In the genomic region with DNA sequence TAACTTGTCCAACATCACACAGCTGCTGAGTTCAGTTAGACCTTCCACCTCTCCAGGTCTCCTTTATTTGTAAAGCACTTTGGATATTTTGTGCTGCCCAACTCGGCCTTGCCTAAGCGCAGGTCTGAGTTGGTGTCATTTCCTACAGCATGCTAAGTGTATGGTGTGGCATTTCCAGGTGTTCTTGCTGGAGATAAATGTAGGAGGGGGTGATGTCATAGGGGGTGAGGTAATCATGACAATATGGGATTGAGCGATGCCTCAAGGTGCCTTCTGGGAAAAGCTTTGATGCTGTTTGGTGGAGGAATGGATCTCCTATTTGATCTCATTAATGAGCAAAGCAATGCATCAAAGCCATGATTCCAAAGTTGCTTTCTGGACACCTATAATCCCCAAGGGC, we compare ENCODE assay signal across 20 cellular contexts.
"Had no signal": no experiment of that assay in that cellular context is flagged by ENCODE, and none has a peak within 500 bp of the region (broad histone marks: within the 10 kb centered on the region; RNA-seq: fewer than 3 reads in every experiment).

No MANE protein-coding gene starts in this region.

- H3K4me3 ChIP-seq: dorsolateral prefrontal cortex, lung, ovary, spleen, testis, tibial nerve had no signal

- DNase-seq: cortex of kidney; effector CD8-positive, alpha-beta T cell; immature natural killer cell; left cardiac atrium; left ventricle myocardium superior; mesendoderm; naive B cell; nucleus accumbens; ovary; spleen; stimulated activated CD4-positive, alpha-beta T cell treated with anti-CD3 and anti-CD28 coated beads, Interleukin-15, amount 100 ng/mL, for 24 hours; stimulated activated CD4-positive, alpha-beta T cell treated with anti-CD3 and anti-CD28 coated beads, Interleukin-1b, Interleukin-23, amount 100 ng/mL, for 48 hours; stimulated activated CD4-positive, alpha-beta T cell treated with anti-CD3 and anti-CD28 coated beads, Interleukin-4, amount 100 ng/mL, for 24 hours; stimulated activated naive CD8-positive, alpha-beta T cell treated with anti-CD3 and anti-CD28 coated beads, Interleukin-15, amount 100 ng/mL, for 72 hours; testis had no signal

- ATAC-seq: left cardiac atrium; left ventricle myocardium superior; sciatic nerve; stimulated activated memory B cell treated with anti-CD40 and anti-IgM and Interleukin-4, amounts not matched to agents 10 μg/mL and 1 μg/mL and 100 μg/mL, for 72 hours; stimulated activated naive CD8-positive, alpha-beta T cell treated with anti-CD3 and anti-CD28 coated beads, Interleukin-15, amount 100 ng/mL, for 72 hours had no signal

- H3K9me3 ChIP-seq: ovary, testis had no signal

- H3K27me3 ChIP-seq: dorsolateral prefrontal cortex, ovary, testis, tibial nerve had no signal

- H3K36me3 ChIP-seq: ovary, spleen, tibial nerve had no signal

- H3K27ac ChIP-seq: dorsolateral prefrontal cortex, ovary, spleen, testis had no signal

- H3K4me1 ChIP-seq: spleen, testis, tibial nerve had no signal
